17 cellular contexts compared by ENCODE assay signal in the genomic region with DNA sequence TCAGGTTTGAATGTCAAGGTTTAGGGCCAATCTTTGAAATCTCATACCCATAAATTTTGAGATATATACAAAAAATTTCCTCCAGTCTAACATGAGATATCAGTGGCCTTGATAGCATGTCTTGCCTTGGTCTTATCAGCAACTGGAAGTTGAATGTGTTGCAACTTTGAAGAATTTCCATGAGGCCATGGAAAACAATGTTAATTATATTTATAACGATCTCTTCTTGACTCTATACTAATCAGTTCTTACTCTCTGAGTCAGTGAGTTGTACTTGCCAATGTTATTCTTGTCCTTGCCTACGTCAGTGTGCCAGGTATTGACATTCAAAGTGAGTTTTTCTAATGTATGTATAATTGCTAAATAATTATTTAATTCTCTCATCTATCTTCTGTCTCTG.
A peak's percentile ranks its signal among the peaks of the same experiment; 100 is the strongest.
DNase-seq lines count a peak whose midpoint lies in the region; FAIRE-seq and TF ChIP-seq lines count a peak whose summit lies in the region.
"Had no signal": no experiment of that assay in that cellular context is flagged by ENCODE, and none has a peak within 500 bp of the region (broad histone marks: within the 10 kb centered on the region; RNA-seq: fewer than 3 reads in every experiment).

No MANE protein-coding gene starts in this region.

- 36 to 47% (median 44%) methylated on average over 2 of the region's 2 CpGs for WGBS in adrenal gland, 4 donors

- H3K4me1 Mint-ChIP-seq in activated T-helper 1 cell treated with anti-CD3 and anti-CD28 coated beads, Interleukin-12 subunit alpha, Interleukin-12 subunit beta, Interleukin-2, Interleukin-4 antibody, amounts not matched to agents 30 ng/mL and 10 ng/mL and 1 ng/mL, durations not matched to agents 14 hours and 24 hours and 36 hours (ENCODE audit: low read depth) = no peaks in the 10 kb centered on the region
- H3K4me1 Mint-ChIP-seq: CD4-positive, alpha-beta memory T cell had no signal

- no peaks in the 10 kb centered on the region for H3K27me3 Mint-ChIP-seq in activated T-helper 1 cell treated with anti-CD3 and anti-CD28 coated beads, Interleukin-12 subunit alpha, Interleukin-12 subunit beta, Interleukin-2, Interleukin-4 antibody, amounts not matched to agents 30 ng/mL and 10 ng/mL and 1 ng/mL, durations not matched to agents 14 hours and 24 hours and 36 hours (ENCODE audit: insufficient read depth)
- H3K27me3 Mint-ChIP-seq: CD4-positive, alpha-beta memory T cell had no signal

- H3K27me3 ChIP-seq in adrenal gland = no peaks in the 10 kb centered on the region
- no peaks in the 10 kb centered on the region for H3K27me3 ChIP-seq in endothelial cell of umbilical vein (ENCODE audit: control insufficient read depth in 2 of 2, insufficient read depth in 2 of 2, low read length in 2 of 2)

- peak; percentile 61 for DNase-seq in NCI-H226
- peak in 4 of 7 donors; percentile 32 to 55 (median 44) for DNase-seq in adrenal gland
- DNase-seq in endothelial cell of umbilical vein (ENCODE audit: low read depth, low spot score) = peak; percentile 50
- DNase-seq in renal cortical epithelial cell (ENCODE audit: low read depth) = peak; percentile 3
- no peak for DNase-seq in NCI-H2107 (lab: John Stamatoyannopoulos, UW)
- DNase-seq in activated T-helper 1 cell treated with anti-CD3 and anti-CD28 coated beads, Interleukin-12 subunit alpha, Interleukin-12 subunit beta, Interleukin-2, Interleukin-4 antibody, amounts not matched to agents 30 ng/mL and 10 ng/mL and 1 ng/mL, durations not matched to agents 14 hours and 24 hours and 36 hours (ENCODE audit: low spot score) = no peak
- DNase-seq: C1 segment of cervical spinal cord; Calu3; CD4-positive, alpha-beta memory T cell; COR-L47; DND-41; GOT3; HFFc6 had no signal

- H3K79me2 ChIP-seq in endothelial cell of umbilical vein (ENCODE audit: control insufficient read depth, insufficient read depth, low read length) = no peaks in the 10 kb centered on the region

- dilution Hi-C loops in endothelial cell of umbilical vein (cut with MboI; ENCODE audit: extremely low pct_ligation_motif_present, low sequenced_read_pairs) = no loop called here

- H3K9me1 ChIP-seq in endothelial cell of umbilical vein (replicated peaks; ENCODE audit: control insufficient read depth, extremely low read depth, insufficient read depth, low read length) = no peaks in the 10 kb centered on the region

- no TSS peak for BruUV-seq in endothelial cell of umbilical vein (replicated peaks; lab: Mats Ljungman, UMichigan)

- intact Hi-C loops in adrenal gland (cut with DNase I) = no loop called here
- intact Hi-C loops in endothelial cell of umbilical vein (cut with micrococcal nuclease) = no loop called here
- intact Hi-C loops in activated T-helper 1 cell treated with anti-CD3 and anti-CD28 coated beads, Interleukin-12 subunit alpha, Interleukin-12 subunit beta, Interleukin-2, Interleukin-4 antibody, amounts not matched to agents 30 ng/mL and 10 ng/mL and 1 ng/mL, durations not matched to agents 14 hours and 24 hours and 36 hours (cut with micrococcal nuclease) = no loop called here

- no peaks in the 10 kb centered on the region for H3K36me3 ChIP-seq in adrenal gland (replicated peaks in 1 of 2)
- no peaks in the 10 kb centered on the region for H3K36me3 ChIP-seq in endothelial cell of umbilical vein (ENCODE audit: control insufficient read depth in 2 of 2, extremely low read depth in 1 of 2, insufficient read depth in 2 of 2, low read length in 2 of 2)
- H3K36me3 ChIP-seq: HAP-1 had no signal

- H3K4me3 ChIP-seq in adrenal gland (no peak overlapping the region), endothelial cell of umbilical vein (replicated peaks in 1 of 3; ENCODE audit: insufficient read depth in 1 of 3, low read depth in 1 of 3, low read length in 3 of 3) (no peak overlapping the region)
- H3K4me3 ChIP-seq: HAP-1 had no signal

- H3K4me3 Mint-ChIP-seq in activated T-helper 1 cell treated with anti-CD3 and anti-CD28 coated beads, Interleukin-12 subunit alpha, Interleukin-12 subunit beta, Interleukin-2, Interleukin-4 antibody, amounts not matched to agents 30 ng/mL and 10 ng/mL and 1 ng/mL, durations not matched to agents 14 hours and 24 hours and 36 hours = no peak overlapping the region
- H3K4me3 Mint-ChIP-seq: CD4-positive, alpha-beta memory T cell; HFFc6 had no signal

- POLR2A ChIA-PET in endothelial cell of umbilical vein (lab: Charles Lee) = no interaction called here

- TF ChIP-seq POLR2A in adrenal gland (IDR thresholded peaks at IDR 0.05) = no peak
- TF ChIP-seq POLR2A in endothelial cell of umbilical vein (IDR thresholded peaks at IDR 0.05; ENCODE audit: low read depth, low read length) = no peak

- H3K4me1 ChIP-seq in adrenal gland (replicated peaks in 1 of 2) = peaks cover 8 to 17% of the 10 kb centered on the region in 2 donors
- peaks cover 9% of the 10 kb centered on the region for H3K4me1 ChIP-seq in endothelial cell of umbilical vein (ENCODE audit: control insufficient read depth, extremely low read depth, insufficient read depth, low read length)
- H3K4me1 ChIP-seq: HAP-1 had no signal

- no peak overlapping the region for H2AFZ ChIP-seq in endothelial cell of umbilical vein (ENCODE audit: low read depth, low read length)

- no peak overlapping the region for H3K27ac Mint-ChIP-seq in activated T-helper 1 cell treated with anti-CD3 and anti-CD28 coated beads, Interleukin-12 subunit alpha, Interleukin-12 subunit beta, Interleukin-2, Interleukin-4 antibody, amounts not matched to agents 30 ng/mL and 10 ng/mL and 1 ng/mL, durations not matched to agents 14 hours and 24 hours and 36 hours
- H3K27ac Mint-ChIP-seq: CD4-positive, alpha-beta memory T cell; HFFc6 had no signal

- H4K20me1 ChIP-seq in endothelial cell of umbilical vein (replicated peaks; ENCODE audit: control insufficient read depth, extremely low read depth, insufficient read depth, low read length) = no peaks in the 10 kb centered on the region

- CTCF ChIA-PET in endothelial cell of umbilical vein (lab: Charles Lee) = interaction anchor here (2.0 kb wide), 1 partner anchor 25 kb away, joined by 8 read pairs; no protein-coding TSS in a partner anchor

- no peak overlapping the region for H3K9ac ChIP-seq in endothelial cell of umbilical vein (replicated peaks; ENCODE audit: extremely low read depth, insufficient read depth, low read length)

- H3K27ac ChIP-seq in adrenal gland = peak overlapping the region; percentile 62 to 80 (median 74)
- no peak overlapping the region for H3K27ac ChIP-seq in endothelial cell of umbilical vein (ENCODE audit: insufficient read depth, low read depth, low read length)

- no peaks in the 10 kb centered on the region for H3K9me3 Mint-ChIP-seq in activated T-helper 1 cell treated with anti-CD3 and anti-CD28 coated beads, Interleukin-12 subunit alpha, Interleukin-12 subunit beta, Interleukin-2, Interleukin-4 antibody, amounts not matched to agents 30 ng/mL and 10 ng/mL and 1 ng/mL, durations not matched to agents 14 hours and 24 hours and 36 hours
- H3K9me3 Mint-ChIP-seq: HFFc6 had no signal

- FAIRE-seq in endothelial cell of umbilical vein (lab: Jason Lieb, UNC) = no peak
- FAIRE-seq: G401.6, GM12892, H54 had no signal

- H3K9me3 ChIP-seq in adrenal gland (replicated peaks in 1 of 3) (peaks cover 0 to 8% (median 0%) of the 10 kb centered on the region in 3 donors), endothelial cell of umbilical vein (replicated peaks; ENCODE audit: control insufficient read depth, insufficient read depth, low read length) (no peaks in the 10 kb centered on the region)
- H3K9me3 ChIP-seq: HAP-1 had no signal

- H3K4me2 ChIP-seq in endothelial cell of umbilical vein (ENCODE audit: insufficient read depth, low read length) = no peak overlapping the region

- no peaks in the 10 kb centered on the region for H3K36me3 Mint-ChIP-seq in activated T-helper 1 cell treated with anti-CD3 and anti-CD28 coated beads, Interleukin-12 subunit alpha, Interleukin-12 subunit beta, Interleukin-2, Interleukin-4 antibody, amounts not matched to agents 30 ng/mL and 10 ng/mL and 1 ng/mL, durations not matched to agents 14 hours and 24 hours and 36 hours (ENCODE audit: low read depth)
- H3K36me3 Mint-ChIP-seq: CD4-positive, alpha-beta memory T cell had no signal

- TF ChIP-seq CTCF in adrenal gland (IDR thresholded peaks at IDR 0.05) (no peak), endothelial cell of umbilical vein (IDR thresholded peaks at IDR 0.05; ENCODE audit: extremely low read depth in 1 of 2, insufficient read depth in 1 of 2, low read depth in 1 of 2, low read length in 2 of 2) (no peak)

TF ChIP-seq in endothelial cell of umbilical vein, 7 proteins besides CTCF, POLR2A, EP300 and RAD21:
- TF ChIP-seq FOS (IDR thresholded peaks at IDR 0.05; ENCODE audit: borderline replicate concordance, insufficient read depth, low read length) = no peak
- peak; percentile 34 for TF ChIP-seq GATA2 (IDR thresholded peaks at IDR 0.05; ENCODE audit: insufficient read depth, insufficient read length, low read depth, low read length)

Comparison
In these comparisons a context has a peak if more than half of its experiments do, and no peak if none do; other contexts are left out.
1. DNase-seq: peak in NCI-H226 (single experiment), adrenal gland (4 of 7), endothelial cell of umbilical vein (single experiment) and renal cortical epithelial cell (single experiment); none in NCI-H2107 (single experiment) and activated T-helper 1 cell treated with anti-CD3 and anti-CD28 coated beads, Interleukin-12 subunit alpha, Interleukin-12 subunit beta, Interleukin-2, Interleukin-4 antibody, amounts not matched to agents 30 ng/mL and 10 ng/mL and 1 ng/mL, durations not matched to agents 14 hours and 24 hours and 36 hours (single experiment).